14 cellular contexts compared by ENCODE assay signal in genomic region chr2:10536569-10537133, GRCh38.
DNase-seq lines count a peak whose midpoint lies in the region; ATAC-seq and TF ChIP-seq lines count a peak whose summit lies in the region.
"Had no signal": no experiment of that assay in that cellular context is flagged by ENCODE, and none has a peak within 500 bp of the region (broad histone marks: within the 10 kb centered on the region; RNA-seq: fewer than 3 reads in every experiment).

No MANE protein-coding gene starts in this region.

- no peak overlapping the region for H3K27ac ChIP-seq in OCI-LY7 (ENCODE audit: low read depth, low read length, poor library complexity, severe bottlenecking)
- H3K27ac ChIP-seq: upper lobe of right lung had no signal

- no peaks in the 10 kb centered on the region for H3K9me3 ChIP-seq in OCI-LY7 (ENCODE audit: low read length)
- H3K9me3 ChIP-seq: upper lobe of right lung had no signal

- no TSS peak for BruUV-seq in OCI-LY7 (replicated peaks; lab: Mats Ljungman, UMichigan)

- H3K4me3 ChIP-seq in OCI-LY7 (ENCODE audit: low read depth, low read length, poor library complexity, severe bottlenecking) = no peak overlapping the region
- H3K4me3 ChIP-seq: upper lobe of right lung had no signal

- DNase-seq in NCI-H2029 (lab: John Stamatoyannopoulos, UW) (peak; percentile 35), NCI-H2029 treated with DMSO at 0.1 percent for 48 hours (lab: John Stamatoyannopoulos, UW) (no peak), EH (ENCODE audit: low read depth) (peak; percentile 23), OCI-M1 (lab: John Stamatoyannopoulos, UW) (peak; percentile 17), islet precursor cell (peak; percentile 68), iPS-NIHi7 (ENCODE audit: extremely low spot score) (no peak), OCI-LY7 (ENCODE audit: low spot score) (no peak)
- DNase-seq: anterior cingulate cortex; CD4-positive, CD25-positive, alpha-beta regulatory T cell; NCI-H446 treated with DMSO at 0.1 percent for 48 hours; upper lobe of right lung had no signal

- H3K9me2 ChIP-seq in OCI-LY7 (ENCODE audit: insufficient read depth, low read length) = no peaks in the 10 kb centered on the region

- H4K20me1 ChIP-seq in OCI-LY7 (ENCODE audit: insufficient read depth, low read length) = no peaks in the 10 kb centered on the region

- no peak for ATAC-seq in HG02642 (IDR thresholded peaks at IDR 0.05; ENCODE audit: poor library complexity, unreplicated experiment)
- ATAC-seq: left ventricle myocardium superior, SK-N-SH treated with all-trans-retinoic acid at 6 μM for 48 hours, upper lobe of right lung had no signal

- CTCF ChIA-PET in OCI-LY7 (lab: Charles Lee; ENCODE audit: unreplicated experiment) = no interaction called here

- intact Hi-C loops in OCI-LY7 (cut with micrococcal nuclease; ENCODE audit: unreplicated experiment) = no loop called here

- no peaks in the 10 kb centered on the region for H3K36me3 ChIP-seq in OCI-LY7 (ENCODE audit: insufficient read depth, low read length)
- H3K36me3 ChIP-seq: upper lobe of right lung had no signal

- H3K79me2 ChIP-seq in OCI-LY7 (ENCODE audit: insufficient read depth, low read depth, low read length) = no peaks in the 10 kb centered on the region

- no peak for TF ChIP-seq CTCF in OCI-LY7 (conservative IDR thresholded peaks at IDR 0.05; ENCODE audit: low read length)

- no peaks in the 10 kb centered on the region for H3K4me1 ChIP-seq in OCI-LY7 (ENCODE audit: insufficient read depth, low read length, poor library complexity, severe bottlenecking)
- H3K4me1 ChIP-seq: upper lobe of right lung had no signal

- H2AFZ ChIP-seq in OCI-LY7 (ENCODE audit: low read length) = no peak overlapping the region

- POLR2A ChIA-PET in OCI-LY7 (lab: Charles Lee) = no interaction called here

- H3K4me2 ChIP-seq in OCI-LY7 (ENCODE audit: low read length) = no peak overlapping the region

Comparison
In these comparisons a context has a peak if more than half of its experiments do, and no peak if none do; other contexts are left out.
1. DNase-seq: peak in NCI-H2029 (single experiment), EH (single experiment), OCI-M1 (single experiment) and islet precursor cell (single experiment); none in NCI-H2029 treated with DMSO at 0.1 percent for 48 hours (single experiment), iPS-NIHi7 (single experiment) and OCI-LY7 (single experiment).